Comparison of ENCODE assay signal across 26 cellular contexts in genomic region chr9:89608646-89609335, GRCh38. TPM values are rescaled to one million over a fixed set of nuclear protein-coding genes. Genes with fewer than 3 reads are reported as not detected.
A peak's percentile ranks its signal among the peaks of the same experiment; 100 is the strongest.
DNase-seq lines count a peak whose midpoint lies in the region; ATAC-seq and TF ChIP-seq lines count a peak whose summit lies in the region.
"Had no signal": no experiment of that assay in that cellular context is flagged by ENCODE, and none has a peak within 500 bp of the region (broad histone marks: within the 10 kb centered on the region; RNA-seq: fewer than 3 reads in every experiment).

No MANE protein-coding gene starts in this region.

- H3K9me3 ChIP-seq in uterus: no peaks in the 10 kb centered on the region
- H3K9me3 ChIP-seq: lower lobe of right lung, SK-N-SH, transverse colon had no signal

- no peak overlapping the region for H3K4me3 ChIP-seq in uterus
- H3K4me3 ChIP-seq: lower lobe of right lung, transverse colon had no signal

- intact Hi-C loops in uterus (cut with DNase I; ENCODE audit: low total_unique reads): loop anchor here (10.0 kb wide), 1 partner anchor 46 kb away; no protein-coding TSS in a partner anchor
- intact Hi-C loops in sciatic nerve (cut with DNase I): no loop called here

- ATAC-seq in sciatic nerve: no peak
- ATAC-seq: activated CD8-positive, alpha-beta memory T cell treated with anti-CD3 and anti-CD28 coated beads, Interleukin-2, amount 10 ng/mL, durations not matched to agents 7 days and 5 days; lower lobe of right lung; right cardiac atrium had no signal

- H3K9me3 Mint-ChIP-seq in nephron: peaks cover 4% of the 10 kb centered on the region
- H3K9me3 Mint-ChIP-seq: activated T-helper 1 cell treated with anti-CD3 and anti-CD28 coated beads, Interleukin-12 subunit alpha, Interleukin-12 subunit beta, Interleukin-2, Interleukin-4 antibody, amounts not matched to agents 30 ng/mL and 10 ng/mL and 1 ng/mL, durations not matched to agents 14 hours and 24 hours and 36 hours had no signal

- peaks cover 0 to 10% of the 10 kb centered on the region in 2 donors for H3K4me1 ChIP-seq in uterus

- TF ChIP-seq CTCF in nephron (IDR thresholded peaks at IDR 0.05; ENCODE audit: unreplicated experiment in 3 of 3) (no peak), uterus (IDR thresholded peaks at IDR 0.05) (no peak)

- H3K36me3 Mint-ChIP-seq in nephron (ENCODE audit: low read depth): peaks cover 3% of the 10 kb centered on the region

- DNase-seq in NCI-H1105 treated with DMSO at 0.1 percent for 48 hours (lab: John Stamatoyannopoulos, UW) (peak; percentile 51), NCI-H1105 (lab: John Stamatoyannopoulos, UW) (no peak), DMS53 (lab: John Stamatoyannopoulos, UW) (peak; percentile 69), NCI-H69 (lab: John Stamatoyannopoulos, UW) (peak; percentile 81), inferior parietal cortex (ENCODE audit: extremely low spot score) (no peak), uterus (no peak), sciatic nerve (ENCODE audit: low spot score) (no peak)
- DNase-seq: activated CD4-positive, alpha-beta T cell treated with anti-CD3 and anti-CD28 coated beads for 48 hours; activated CD8-positive, alpha-beta memory T cell treated with anti-CD3 and anti-CD28 coated beads, Interleukin-2, amount 10 ng/mL, durations not matched to agents 7 days and 5 days; COR-L47; effector CD8-positive, alpha-beta T cell; erythroblast; foreskin melanocyte; GOT3; hippocampal formation; lower lobe of right lung; NCI-H1436; NCI-H446; occipital lobe; right cardiac atrium; SK-N-SH; T-helper 2 cell; transverse colon had no signal

- H3K27me3 ChIP-seq in uterus: no peaks in the 10 kb centered on the region
- H3K27me3 ChIP-seq: transverse colon had no signal

- peaks cover 42% of the 10 kb centered on the region for H3K27me3 Mint-ChIP-seq in nephron (ENCODE audit: low read depth)

- TF ChIP-seq POLR2A in uterus (IDR thresholded peaks at IDR 0.05): no peak

- no peaks in the 10 kb centered on the region for H3K36me3 ChIP-seq in uterus
- H3K36me3 ChIP-seq: lower lobe of right lung, transverse colon had no signal

- H3K27ac Mint-ChIP-seq in nephron: peak overlapping the region in 2 of 3 experiments; percentile 36 to 53
- H3K27ac Mint-ChIP-seq: activated CD8-positive, alpha-beta memory T cell treated with anti-CD3 and anti-CD28 coated beads, Interleukin-2, amount 10 ng/mL, durations not matched to agents 7 days and 5 days; activated T-helper 1 cell treated with anti-CD3 and anti-CD28 coated beads, Interleukin-12 subunit alpha, Interleukin-12 subunit beta, Interleukin-2, Interleukin-4 antibody, amounts not matched to agents 30 ng/mL and 10 ng/mL and 1 ng/mL, durations not matched to agents 14 hours and 24 hours and 36 hours had no signal

- H3K4me1 Mint-ChIP-seq in nephron: peaks cover 42% of the 10 kb centered on the region

- no peak overlapping the region for H3K27ac ChIP-seq in uterus
- H3K27ac ChIP-seq: lower lobe of right lung, RWPE1, transverse colon had no signal

- peak overlapping the region; percentile 11 to 62 (median 31) for H3K4me3 Mint-ChIP-seq in nephron
- H3K4me3 Mint-ChIP-seq: activated CD8-positive, alpha-beta memory T cell treated with anti-CD3 and anti-CD28 coated beads, Interleukin-2, amount 10 ng/mL, durations not matched to agents 7 days and 5 days had no signal

RNA-seq across cellular contexts. Expression of gene GADD45G, which starts 4.0 kb away (rescaled TPM):
- 10 to 100 TPM in 3 of 4 donors, under 1 TPM in 1; 0.88 to 91.2 (median 15.3) TPM for total RNA-seq in uterus
- total RNA-seq in sciatic nerve: 3.5 TPM

Comparison
In these comparisons a context has a peak if more than half of its experiments do, and no peak if none do; other contexts are left out.
1. DNase-seq: peak in NCI-H1105 treated with DMSO at 0.1 percent for 48 hours (single experiment), DMS53 (single experiment) and NCI-H69 (single experiment); none in NCI-H1105 (single experiment), inferior parietal cortex (single experiment), uterus (0 of 2) and sciatic nerve (single experiment).